In the genomic region with DNA sequence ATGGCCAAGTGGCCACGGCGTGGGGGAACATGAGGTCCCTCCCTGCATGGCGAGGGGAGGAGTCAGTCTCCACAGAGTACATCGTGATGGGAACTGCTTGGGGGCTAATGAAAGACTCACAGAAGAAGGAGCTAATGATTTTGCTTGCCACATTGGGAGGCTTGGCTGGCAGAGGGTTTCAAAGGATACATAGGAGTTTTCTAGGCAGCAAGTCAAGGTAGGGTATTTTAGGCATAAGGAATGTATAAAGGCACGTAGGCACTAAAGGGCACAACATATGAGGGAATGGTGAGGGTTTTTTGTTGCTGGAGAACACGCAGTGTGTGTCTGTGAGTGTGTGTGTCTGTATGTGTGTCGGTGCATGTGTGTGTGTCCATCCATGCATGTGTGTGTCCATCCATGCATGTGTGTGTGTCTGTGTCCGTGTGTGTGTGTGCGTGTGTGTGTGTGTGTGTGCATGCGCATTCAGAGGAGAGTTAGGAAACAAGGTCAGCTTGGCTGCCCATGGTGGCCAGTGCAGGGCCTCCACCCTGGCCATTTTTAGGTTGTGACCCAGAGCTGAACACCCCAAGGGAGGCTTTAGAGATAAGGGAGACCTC, we compare ENCODE assay signal across 12 cellular contexts.
"Had no signal": no experiment of that assay in that cellular context is flagged by ENCODE, and none has a peak within 500 bp of the region (broad histone marks: within the 10 kb centered on the region; RNA-seq: fewer than 3 reads in every experiment).

No MANE protein-coding gene starts in this region.

- H3K4me3 ChIP-seq: MG63 had no signal

- H3K27me3 ChIP-seq: MG63 had no signal

- H3K36me3 ChIP-seq: MG63 had no signal

- H3K9me3 ChIP-seq: MG63 had no signal

- H3K27ac ChIP-seq: RWPE1 had no signal

- ATAC-seq: Panc1 had no signal

- DNase-seq: Karpas-422, KG1, MG63, NCI-H1092, NCI-H1694 treated with DMSO at 0.1 percent for 48 hours, NCI-H226, NCI-H446, NCI-H510A, NCI-H774, SHP77 had no signal
